11 cellular contexts compared by ENCODE assay signal in the genomic region with DNA sequence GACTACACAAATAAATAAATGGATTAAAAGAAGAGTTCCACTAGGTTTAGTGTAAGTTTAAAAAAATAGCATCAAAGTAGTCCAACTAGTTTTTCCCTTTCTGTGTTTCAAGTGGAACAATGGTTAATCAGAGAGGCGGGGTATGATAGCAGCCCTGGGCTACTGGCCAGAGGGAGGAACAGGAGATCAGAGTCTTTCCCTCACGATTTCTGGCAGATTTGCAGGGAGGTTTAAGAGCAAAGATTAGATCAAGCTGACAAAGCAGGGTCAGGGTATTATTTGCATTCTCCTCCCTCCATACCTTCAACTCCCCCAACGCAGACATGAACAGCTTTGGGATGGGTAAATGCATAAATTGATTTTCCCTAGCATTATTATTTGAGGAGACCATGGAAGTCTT.
DNase-seq lines count a peak whose midpoint lies in the region; ATAC-seq, FAIRE-seq and TF ChIP-seq lines count a peak whose summit lies in the region.
"Had no signal": no experiment of that assay in that cellular context is flagged by ENCODE, and none has a peak within 500 bp of the region (broad histone marks: within the 10 kb centered on the region; RNA-seq: fewer than 3 reads in every experiment).

No MANE protein-coding gene starts in this region.

- peak; percentile 84 for FAIRE-seq in HepG2 (lab: Jason Lieb, UNC)

- H3K27me3 ChIP-seq in HepG2 (ENCODE audit: control insufficient read depth in 1 of 2, insufficient read depth in 2 of 2, low read length in 2 of 2), result no peaks in the 10 kb centered on the region
- H3K27me3 ChIP-seq: cardiac muscle cell had no signal

- TF ChIP-seq RAD21 in HepG2 (CRISPR knock-in tag; IDR thresholded peaks at IDR 0.05), result no peak

- CTCF ChIA-PET in HepG2 (lab: Yijun Ruan, JAX; ENCODE audit: low intra/inter-chr PET ratio, low total read pairs), result no interaction called here
- CTCF ChIA-PET in activated CD4-positive, alpha-beta T cell treated with anti-CD3 and anti-CD28 coated beads for 36 hours (lab: Charles Lee), result no interaction called here

- no peak for TF ChIP-seq POLR2A in HepG2 (IDR thresholded peaks at IDR 0.05; ENCODE audit: insufficient read depth in 1 of 2, low read depth in 2 of 2, low read length in 2 of 2)

- no peak overlapping the region for H3K4me3 ChIP-seq in astrocyte of the spinal cord (ENCODE audit: low read depth, low read length)
- H3K4me3 ChIP-seq in HepG2 (replicated peaks in 1 of 3; ENCODE audit: insufficient read depth in 1 of 3, low read depth in 2 of 3, low read length in 3 of 3), result no peak overlapping the region
- H3K4me3 ChIP-seq: cardiac muscle cell had no signal

- DNase-seq in NCI-H82 (lab: John Stamatoyannopoulos, UW) (peak; percentile 14), NCI-H82 treated with DMSO at 0.1 percent for 48 hours (lab: John Stamatoyannopoulos, UW; ENCODE audit: unreplicated experiment) (no peak), astrocyte of the spinal cord (ENCODE audit: low read depth, low spot score) (peak; percentile 41), HepG2 (ENCODE audit: low spot score) (peak; percentile 45), type B pancreatic cell (ENCODE audit: extremely low spot score, unreplicated experiment) (no peak), NCI-H146 (lab: John Stamatoyannopoulos, UW) (no peak)
- DNase-seq in activated CD4-positive, alpha-beta T cell treated with anti-CD3 and anti-CD28 coated beads for 36 hours, result no peak
- DNase-seq: ACHN, NCI-H510A had no signal

- 0% methylated on average over 2 of the region's 3 CpGs for WGBS in HepG2 (ENCODE audit: low lambda C conversion rate)

- no peaks in the 10 kb centered on the region for H3K36me3 ChIP-seq in HepG2 (replicated peaks in 1 of 2; ENCODE audit: control insufficient read depth in 1 of 2, insufficient read depth in 2 of 2, low read length in 2 of 2)
- H3K36me3 ChIP-seq: cardiac muscle cell had no signal

- peak; percentile 98 for ATAC-seq in HepG2
- ATAC-seq in GM21367 (IDR thresholded peaks at IDR 0.05; ENCODE audit: unreplicated experiment), result no peak
- ATAC-seq in activated CD4-positive, alpha-beta T cell treated with anti-CD3 and anti-CD28 coated beads for 36 hours, result no peak

- POLR2A ChIA-PET in HepG2 (lab: Yijun Ruan, JAX), result no interaction called here
- POLR2A ChIA-PET in activated CD4-positive, alpha-beta T cell treated with anti-CD3 and anti-CD28 coated beads for 36 hours (lab: Charles Lee), result no interaction called here

- in situ Hi-C loops in astrocyte of the spinal cord (cut with HindIII; ENCODE audit: low sequenced_read_pairs) (no loop called here), HepG2 (cut with HindIII; ENCODE audit: extremely low pct_ligation_motif_present, low pct_unique_long_range_greater_than_20kb) (no loop called here)

- no peaks in the 10 kb centered on the region for H3K9me3 ChIP-seq in HepG2 (ENCODE audit: low read length)

- H3K79me2 ChIP-seq in HepG2 (ENCODE audit: insufficient read depth, low read length), result no peaks in the 10 kb centered on the region

- no peaks in the 10 kb centered on the region for H3K36me3 Mint-ChIP-seq in type B pancreatic cell
- no peaks in the 10 kb centered on the region for H3K36me3 Mint-ChIP-seq in activated CD4-positive, alpha-beta T cell treated with anti-CD3 and anti-CD28 coated beads for 36 hours (ENCODE audit: low read depth)

- H3K4me1 Mint-ChIP-seq in type B pancreatic cell (ENCODE audit: unreplicated experiment), result peaks cover 5% of the 10 kb centered on the region
- H3K4me1 Mint-ChIP-seq in activated CD4-positive, alpha-beta T cell treated with anti-CD3 and anti-CD28 coated beads for 36 hours, result no peaks in the 10 kb centered on the region

- peaks cover 30% of the 10 kb centered on the region for H3K4me1 ChIP-seq in HepG2 (ENCODE audit: insufficient read depth, low read length)

- no peak overlapping the region for H3K9ac ChIP-seq in HepG2 (ENCODE audit: insufficient read depth, low read depth, low read length)

- peak overlapping the region; percentile 31 for H3K4me3 Mint-ChIP-seq in type B pancreatic cell
- H3K4me3 Mint-ChIP-seq in activated CD4-positive, alpha-beta T cell treated with anti-CD3 and anti-CD28 coated beads for 36 hours, result no peak overlapping the region

- no peaks in the 10 kb centered on the region for H3K27me3 Mint-ChIP-seq in type B pancreatic cell
- H3K27me3 Mint-ChIP-seq in activated CD4-positive, alpha-beta T cell treated with anti-CD3 and anti-CD28 coated beads for 36 hours, result no peaks in the 10 kb centered on the region

- H3K4me2 ChIP-seq in HepG2 (ENCODE audit: low read depth, low read length), result peak overlapping the region; percentile 20; the same call in 1 of the 2 replicates

- intact Hi-C loops in HepG2 (cut with micrococcal nuclease; ENCODE audit: unreplicated experiment), result no loop called here
- intact Hi-C loops in activated CD4-positive, alpha-beta T cell treated with anti-CD3 and anti-CD28 coated beads for 36 hours (cut with DNase I, micrococcal nuclease), result no loop called here

- TF ChIP-seq EP300 in HepG2 (IDR thresholded peaks at IDR 0.05; ENCODE audit: low read depth in 2 of 2, low read length in 2 of 2) (peak in 1 of 2 experiments; percentile 20; a peak in 1 of 4 replicates), HepG2 (CRISPR knock-in tag; IDR thresholded peaks at IDR 0.05; ENCODE audit: borderline replicate concordance) (no peak)

- BruUV-seq in HepG2 (replicated peaks; lab: Mats Ljungman, UMichigan), result no TSS peak

- H3K27ac Mint-ChIP-seq in type B pancreatic cell, result peak overlapping the region; percentile 49
- H3K27ac Mint-ChIP-seq in activated CD4-positive, alpha-beta T cell treated with anti-CD3 and anti-CD28 coated beads for 36 hours, result no peak overlapping the region

- TF ChIP-seq CTCF in astrocyte of the spinal cord (IDR thresholded peaks at IDR 0.05; ENCODE audit: low read depth, low read length), result no peak
- TF ChIP-seq CTCF in HepG2 (CRISPR knock-in tag; IDR thresholded peaks at IDR 0.05), result no peak
- no peak for TF ChIP-seq CTCF in type B pancreatic cell (conservative IDR thresholded peaks at IDR 0.05)

- no peaks in the 10 kb centered on the region for H4K20me1 ChIP-seq in HepG2 (ENCODE audit: insufficient read depth, low read length)

- H3K27ac ChIP-seq in HepG2 (ENCODE audit: extremely low read length, insufficient read depth, low read length), result no peak overlapping the region
- H3K27ac ChIP-seq: cardiac muscle cell had no signal

- no peak overlapping the region for H2AFZ ChIP-seq in HepG2 (ENCODE audit: low read length)

- peaks cover 4% of the 10 kb centered on the region for H3K9me3 Mint-ChIP-seq in type B pancreatic cell
- no peaks in the 10 kb centered on the region for H3K9me3 Mint-ChIP-seq in activated CD4-positive, alpha-beta T cell treated with anti-CD3 and anti-CD28 coated beads for 36 hours (ENCODE audit: low read depth)

TF ChIP-seq in HepG2, 621 proteins besides CTCF, POLR2A, EP300 and RAD21 (continues in another document):
- TF ChIP-seq U2AF2 (IDR thresholded peaks at IDR 0.05; ENCODE audit: low read depth, low read length) (no peak), HNF4A (CRISPR knock-in tag; IDR thresholded peaks at IDR 0.05) (peak; percentile 33), SOX6 (IDR thresholded peaks at IDR 0.05) (no peak), SOX6 (CRISPR knock-in tag; IDR thresholded peaks at IDR 0.05) (peak; percentile 59), RFX1 (IDR thresholded peaks at IDR 0.05) (no peak), ZNF768 (CRISPR knock-in tag; IDR thresholded peaks at IDR 0.05) (no peak), NFYC (CRISPR knock-in tag; IDR thresholded peaks at IDR 0.05) (no peak), PAWR (CRISPR knock-in tag; IDR thresholded peaks at IDR 0.05; ENCODE audit: borderline replicate concordance) (no peak), KDM4B (CRISPR knock-in tag; IDR thresholded peaks at IDR 0.05) (no peak), ZMYM4 (CRISPR knock-in tag; IDR thresholded peaks at IDR 0.05) (peak; percentile 18; the same call in 1 of the 2 replicates), THYN1 (CRISPR knock-in tag; IDR thresholded peaks at IDR 0.05; ENCODE audit: borderline replicate concordance, low read depth) (no peak), KAT7 (CRISPR knock-in tag; IDR thresholded peaks at IDR 0.05; ENCODE audit: borderline replicate concordance) (no peak), SAP130 (CRISPR knock-in tag; IDR thresholded peaks at IDR 0.05; ENCODE audit: low read depth) (no peak), TRIM24 (CRISPR knock-in tag; IDR thresholded peaks at IDR 0.05) (no peak)
- TF ChIP-seq, protein P1, sequence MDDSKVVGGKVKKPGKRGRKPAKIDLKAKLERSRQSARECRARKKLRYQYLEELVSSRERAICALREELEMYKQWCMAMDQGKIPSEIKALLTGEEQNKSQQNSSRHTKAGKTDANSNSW (CRISPR knock-in tag; IDR thresholded peaks at IDR 0.05; ENCODE audit: borderline replicate concordance), result no peak
- TF ChIP-seq, protein P2, sequence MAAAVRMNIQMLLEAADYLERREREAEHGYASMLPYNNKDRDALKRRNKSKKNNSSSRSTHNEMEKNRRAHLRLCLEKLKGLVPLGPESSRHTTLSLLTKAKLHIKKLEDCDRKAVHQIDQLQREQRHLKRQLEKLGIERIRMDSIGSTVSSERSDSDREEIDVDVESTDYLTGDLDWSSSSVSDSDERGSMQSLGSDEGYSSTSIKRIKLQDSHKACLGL (CRISPR knock-in tag; IDR thresholded peaks at IDR 0.05), result no peak
- TF ChIP-seq, protein P3, sequence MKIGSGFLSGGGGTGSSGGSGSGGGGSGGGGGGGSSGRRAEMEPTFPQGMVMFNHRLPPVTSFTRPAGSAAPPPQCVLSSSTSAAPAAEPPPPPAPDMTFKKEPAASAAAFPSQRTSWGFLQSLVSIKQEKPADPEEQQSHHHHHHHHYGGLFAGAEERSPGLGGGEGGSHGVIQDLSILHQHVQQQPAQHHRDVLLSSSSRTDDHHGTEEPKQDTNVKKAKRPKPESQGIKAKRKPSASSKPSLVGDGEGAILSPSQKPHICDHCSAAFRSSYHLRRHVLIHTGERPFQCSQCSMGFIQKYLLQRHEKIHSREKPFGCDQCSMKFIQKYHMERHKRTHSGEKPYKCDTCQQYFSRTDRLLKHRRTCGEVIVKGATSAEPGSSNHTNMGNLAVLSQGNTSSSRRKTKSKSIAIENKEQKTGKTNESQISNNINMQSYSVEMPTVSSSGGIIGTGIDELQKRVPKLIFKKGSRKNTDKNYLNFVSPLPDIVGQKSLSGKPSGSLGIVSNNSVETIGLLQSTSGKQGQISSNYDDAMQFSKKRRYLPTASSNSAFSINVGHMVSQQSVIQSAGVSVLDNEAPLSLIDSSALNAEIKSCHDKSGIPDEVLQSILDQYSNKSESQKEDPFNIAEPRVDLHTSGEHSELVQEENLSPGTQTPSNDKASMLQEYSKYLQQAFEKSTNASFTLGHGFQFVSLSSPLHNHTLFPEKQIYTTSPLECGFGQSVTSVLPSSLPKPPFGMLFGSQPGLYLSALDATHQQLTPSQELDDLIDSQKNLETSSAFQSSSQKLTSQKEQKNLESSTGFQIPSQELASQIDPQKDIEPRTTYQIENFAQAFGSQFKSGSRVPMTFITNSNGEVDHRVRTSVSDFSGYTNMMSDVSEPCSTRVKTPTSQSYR (CRISPR knock-in tag; IDR thresholded peaks at IDR 0.05; ENCODE audit: borderline replicate concordance), result no peak

Comparison
In these comparisons a context has a peak if more than half of its experiments do, and no peak if none do; other contexts are left out.
1. DNase-seq: peak in NCI-H82 (single experiment), astrocyte of the spinal cord (single experiment) and HepG2 (single experiment); none in NCI-H82 treated with DMSO at 0.1 percent for 48 hours (single experiment), type B pancreatic cell (single experiment), activated CD4-positive, alpha-beta T cell treated with anti-CD3 and anti-CD28 coated beads for 36 hours (single experiment) and NCI-H146 (single experiment).